22 cellular contexts compared by ENCODE assay signal in genomic region chr3:126921425-126921824, GRCh38.
"Had no signal": no experiment of that assay in that cellular context is flagged by ENCODE, and none has a peak within 500 bp of the region (broad histone marks: within the 10 kb centered on the region; RNA-seq: fewer than 3 reads in every experiment).

No MANE protein-coding gene starts in this region.

- DNase-seq: activated CD4-positive, alpha-beta T cell treated with anti-CD3 and anti-CD28 coated beads, Interleukin-2, amount 50 U/mL, for 4 hours; activated CD8-positive, alpha-beta memory T cell treated with anti-CD3 and anti-CD28 coated beads for 24 hours; activated CD8-positive, alpha-beta memory T cell treated with anti-CD3 and anti-CD28 coated beads, Interleukin-2, amount 50 U/mL, for 4 hours; activated T-cell treated with anti-CD3 and anti-CD28 coated beads, Interleukin-2, amount 50 U/mL, for 24 hours; central memory CD4-positive, alpha-beta T cell; dorsolateral prefrontal cortex; foreskin fibroblast; kidney; left ventricle myocardium superior; mammary epithelial cell; midbrain; nephron progenitor cell; occipital lobe; stimulated activated CD4-positive, alpha-beta T cell treated with anti-CD3 and anti-CD28 coated beads, Interleukin-4, amount 100 ng/mL, for 24 hours; stimulated activated naive CD4-positive, alpha-beta T cell treated with Interleukin-2 at 50 U/mL for 16 hours; T1000; upper lobe of left lung had no signal

- ATAC-seq: activated naive CD4-positive, alpha-beta T cell treated with anti-CD3 and anti-CD28 coated beads, Interleukin-2, amount 50 U/mL, for 72 hours; activated T-helper 17 cell treated with anti-CD3 and anti-CD28 coated beads, Interleukin-2, amount 50 U/mL, for 72 hours; left ventricle myocardium superior; WTC11 had no signal

- H3K27ac ChIP-seq: dorsolateral prefrontal cortex, epithelial cell of prostate, thoracic aorta, upper lobe of left lung had no signal

- H3K36me3 ChIP-seq: thoracic aorta, upper lobe of left lung had no signal

- H3K27me3 ChIP-seq: dorsolateral prefrontal cortex, upper lobe of left lung had no signal

- H3K4me3 ChIP-seq: dorsolateral prefrontal cortex, thoracic aorta, upper lobe of left lung had no signal

- H3K9me3 ChIP-seq: thoracic aorta, upper lobe of left lung had no signal
